In genomic region chr2:231336700-231337099, GRCh38 we compare ENCODE assay signal across 26 cellular contexts. TPM values are rescaled to one million over a fixed set of nuclear protein-coding genes. Genes with fewer than 3 reads are reported as not detected.
A peak's percentile ranks its signal among the peaks of the same experiment; 100 is the strongest.
DNase-seq lines count a peak whose midpoint lies in the region; ATAC-seq, FAIRE-seq and TF ChIP-seq lines count a peak whose summit lies in the region.
"Had no signal": no experiment of that assay in that cellular context is flagged by ENCODE, and none has a peak within 500 bp of the region (broad histone marks: within the 10 kb centered on the region; RNA-seq: fewer than 3 reads in every experiment).

No MANE protein-coding gene starts in this region.

- no peak overlapping the region for H2BK5ac ChIP-seq in mesendoderm (ENCODE audit: low read length)

- H3K9me3 ChIP-seq in A549 = no peaks in the 10 kb centered on the region

- H4K5ac ChIP-seq in mesendoderm (ENCODE audit: low read length) = no peak overlapping the region

- H3K9me2 ChIP-seq in GM23338 (ENCODE audit: insufficient read depth) = 0 out of 2 replicates have a peak, but pooled peaks cover 6% of the 10 kb centered on the region

- H3K27ac ChIP-seq in A549 (no peak overlapping the region), GM23338 (ENCODE audit: low read depth) (no peak overlapping the region), coronary artery (no peak overlapping the region), mesendoderm (ENCODE audit: low read depth, low read length) (no peak overlapping the region)
- H3K27ac ChIP-seq: HL-60 had no signal

- no peaks in the 10 kb centered on the region for H3K36me3 ChIP-seq in GM23338 (ENCODE audit: insufficient read depth)
- no peaks in the 10 kb centered on the region for H3K36me3 ChIP-seq in mesendoderm (ENCODE audit: control insufficient read depth, insufficient read depth, low read length)

- H4K8ac ChIP-seq in mesendoderm (ENCODE audit: low read depth, low read length) = no peak overlapping the region

- TF ChIP-seq EP300 in A549 (IDR thresholded peaks at IDR 0.05) = no peak

- H2AK5ac ChIP-seq in mesendoderm (ENCODE audit: low read length) = no peak overlapping the region

- TF ChIP-seq CTCF in A549 (IDR thresholded peaks at IDR 0.05) (no peak), GM23338 (conservative IDR thresholded peaks at IDR 0.05; ENCODE audit: low read depth in 2 of 2) (no peak), coronary artery (IDR thresholded peaks at IDR 0.05) (no peak), D721Med (IDR thresholded peaks at IDR 0.05; ENCODE audit: insufficient read depth, missing control alignments) (no peak)

- H3K23ac ChIP-seq in mesendoderm (ENCODE audit: low read length) = no peak overlapping the region

- no peak overlapping the region for H2AFZ ChIP-seq in GM23338

- H4K20me1 ChIP-seq in GM23338 (replicated peaks; ENCODE audit: insufficient read depth) = no peaks in the 10 kb centered on the region

- H3K27me3 ChIP-seq in GM23338 (ENCODE audit: insufficient read depth) = no peaks in the 10 kb centered on the region
- H3K27me3 ChIP-seq in mesendoderm (ENCODE audit: insufficient read depth, low read length, poor library complexity) = no peaks in the 10 kb centered on the region

- no peak overlapping the region for H3K4me3 ChIP-seq in A549
- no peak overlapping the region for H3K4me3 ChIP-seq in GM23338
- H3K4me3 ChIP-seq in coronary artery = no peak overlapping the region
- no peak overlapping the region for H3K4me3 ChIP-seq in mesendoderm (ENCODE audit: low read length)

- H3K56ac ChIP-seq in mesendoderm (ENCODE audit: low read length) = peak overlapping the region; percentile 65

- peaks cover 2% of the 10 kb centered on the region for H3K27me3 Mint-ChIP-seq in GM23338 (ENCODE audit: insufficient read depth, low read depth, poor library complexity)
- no peaks in the 10 kb centered on the region for H3K27me3 Mint-ChIP-seq in activated naive CD8-positive, alpha-beta T cell treated with anti-CD3 and anti-CD28 coated beads for 36 hours

- 86% methylated on average over 4 of the region's 5 CpGs for WGBS in A549 (ENCODE audit: missing lambda C conversion rate)
- no CpG with 5 or more reads among the region's 5 CpGs for WGBS in mesendoderm (ENCODE audit: extremely low coverage, insufficient coverage, low lambda C conversion rate)

- H3K4me1 Mint-ChIP-seq in GM23338 = peaks cover 19% of the 10 kb centered on the region
- H3K4me1 Mint-ChIP-seq in activated naive CD8-positive, alpha-beta T cell treated with anti-CD3 and anti-CD28 coated beads for 36 hours = no peaks in the 10 kb centered on the region

- no peak overlapping the region for H2BK120ac ChIP-seq in mesendoderm (ENCODE audit: low read depth, low read length)

- H3K4ac ChIP-seq in mesendoderm (ENCODE audit: low read depth, low read length) = no peak overlapping the region

- H2BK15ac ChIP-seq in mesendoderm (replicated peaks; ENCODE audit: low read depth) = no peak overlapping the region

- DNase-seq in A549 (ENCODE audit: low read depth in 1 of 2, low spot score in 1 of 2) (no peak), GM23338 (ENCODE audit: low spot score) (no peak), coronary artery (ENCODE audit: low spot score) (peak; percentile 47), mesendoderm (no peak), D721Med (ENCODE audit: insufficient read length, low spot score) (no peak), NCI-H748 treated with DMSO at 0.1 percent for 48 hours (lab: John Stamatoyannopoulos, UW) (no peak)
- no peak for DNase-seq in activated naive CD8-positive, alpha-beta T cell treated with anti-CD3 and anti-CD28 coated beads for 36 hours
- no peak for DNase-seq in effector CD8-positive, alpha-beta T cell (lab: John Stamatoyannopoulos, UW)
- DNase-seq: ACHN, Calu3, DMS153, DND-41, Karpas-422, NCI-H1092, NCI-H1417 treated with DMSO at 0.1 percent for 48 hours, NCI-H1694 treated with DMSO at 0.1 percent for 48 hours, NCI-H2081, NCI-H2227 treated with DMSO at 0.1 percent for 48 hours, NCI-H526 treated with DMSO at 0.1 percent for 48 hours, RPMI8226, SHP77 treated with DMSO at 0.1 percent for 48 hours had no signal

- H3K79me1 ChIP-seq in mesendoderm (ENCODE audit: low read length) = no peaks in the 10 kb centered on the region

- H3K9me3 Mint-ChIP-seq in GM23338 = no peaks in the 10 kb centered on the region
- H3K9me3 Mint-ChIP-seq in activated naive CD8-positive, alpha-beta T cell treated with anti-CD3 and anti-CD28 coated beads for 36 hours = no peaks in the 10 kb centered on the region

- no peak overlapping the region for H3K4me2 ChIP-seq in A549
- H3K4me2 ChIP-seq in GM23338 = no peak overlapping the region
- no peak overlapping the region for H3K4me2 ChIP-seq in mesendoderm (ENCODE audit: low read length)

- H3K9ac ChIP-seq in mesendoderm (ENCODE audit: low read length) = no peak overlapping the region

- CTCF ChIA-PET in A549 (lab: Yijun Ruan, JAX) = interaction anchor here (0.6 to 1.0 kb wide), 2 partner anchors 11 to 19 kb away, joined by 3 read pairs; no protein-coding TSS in a partner anchor

- FAIRE-seq in A549 (lab: Jason Lieb, UNC) = no peak
- no peak for FAIRE-seq in D721Med (lab: Jason Lieb, UNC)
- FAIRE-seq: GM12892, H1 had no signal

- H3K36me3 Mint-ChIP-seq in GM23338 (ENCODE audit: low read depth) = peaks cover 23% of the 10 kb centered on the region
- H3K36me3 Mint-ChIP-seq in activated naive CD8-positive, alpha-beta T cell treated with anti-CD3 and anti-CD28 coated beads for 36 hours = no peaks in the 10 kb centered on the region

- ATAC-seq in A549 = peak; percentile 13 to 38; a peak in 1 of 6 replicates
- ATAC-seq in GM23338 = peak; percentile 59
- ATAC-seq: HCT116 had no signal

- H3K27ac Mint-ChIP-seq in GM23338 = no peak overlapping the region; the same call in 1 of the 2 replicates
- no peak overlapping the region for H3K27ac Mint-ChIP-seq in activated naive CD8-positive, alpha-beta T cell treated with anti-CD3 and anti-CD28 coated beads for 36 hours

- POLR2A ChIA-PET in A549 (lab: Yijun Ruan, JAX) = no interaction called here

- TF ChIP-seq POLR2A in A549 (IDR thresholded peaks at IDR 0.05; ENCODE audit: low read length) = no peak

- H3K4me1 ChIP-seq in A549 = no peaks in the 10 kb centered on the region
- H3K4me1 ChIP-seq in GM23338 (ENCODE audit: insufficient read depth) = peaks cover 9% of the 10 kb centered on the region; the same call in 1 of the 2 replicates
- H3K4me1 ChIP-seq in mesendoderm (ENCODE audit: control insufficient read depth, low read depth, low read length) = peaks cover 2% of the 10 kb centered on the region

- H3F3A ChIP-seq in GM23338 (replicated peaks; ENCODE audit: low read depth) = 0 out of 2 replicates have a peak, but pooled peaks cover 4% of the 10 kb centered on the region

- no peaks in the 10 kb centered on the region for H3K79me2 ChIP-seq in GM23338 (replicated peaks; ENCODE audit: insufficient read depth)
- H3K79me2 ChIP-seq in mesendoderm (ENCODE audit: control insufficient read depth, insufficient read depth, low read length) = no peaks in the 10 kb centered on the region

- no peak overlapping the region for H3K4me3 Mint-ChIP-seq in GM23338
- H3K4me3 Mint-ChIP-seq in activated naive CD8-positive, alpha-beta T cell treated with anti-CD3 and anti-CD28 coated beads for 36 hours = no peak overlapping the region

- TF ChIP-seq RAD21 in A549 (conservative IDR thresholded peaks at IDR 0.05 in 1 of 2, IDR thresholded peaks at IDR 0.05 in 1 of 2) = no peak

- H3K18ac ChIP-seq in mesendoderm (ENCODE audit: low read length) = peak overlapping the region; percentile 2

TF ChIP-seq in A549, 52 proteins besides CTCF, POLR2A, EP300 and RAD21 (continues in another document):
- TF ChIP-seq CBX8 (IDR thresholded peaks at IDR 0.05) (no peak), USF2 (IDR thresholded peaks at IDR 0.05) (no peak), SMC3 (IDR thresholded peaks at IDR 0.05) (no peak), KDM1A (IDR thresholded peaks at IDR 0.05; ENCODE audit: low read depth) (no peak)

TF ChIP-seq in GM23338, 12 proteins besides CTCF, POLR2A, EP300 and RAD21 (continues in another document):
- no peak for TF ChIP-seq NANOG (IDR thresholded peaks at IDR 0.05; ENCODE audit: borderline replicate concordance)
- TF ChIP-seq STAT1 (IDR thresholded peaks at IDR 0.05; ENCODE audit: unreplicated experiment) = no peak
- no peak for TF ChIP-seq CREB1 (CRISPR knock-in tag; IDR thresholded peaks at IDR 0.05; ENCODE audit: low read depth)
- TF ChIP-seq ZNF331 (CRISPR knock-in tag; IDR thresholded peaks at IDR 0.05; ENCODE audit: low read depth) = no peak
- no peak for TF ChIP-seq EZH2 (IDR thresholded peaks at IDR 0.05; ENCODE audit: low read depth, unreplicated experiment)

RNA-seq across cellular contexts. Expression of gene B3GNT7, which starts 58.8 kb away (rescaled TPM):
- polyA plus RNA-seq in A549 (2011; rRNA removed) = 0.48 and 0.95 TPM in 2 replicates
- 0.94 and 1.1 TPM in 2 replicates for polyA plus RNA-seq in A549 (2012; cell fraction: cytosol; rRNA removed)
- 1.7 and 3.0 TPM in 2 replicates for polyA plus RNA-seq in A549 (2012; cell fraction: nucleus; rRNA removed)
- polyA plus RNA-seq in A549 (2017; fragmentation: RNase III; extraction: RNeasy Plus Mini Kit Qiagen cat#74134 plus additional on column Dnase treatment) = 0.71 to 1.3 TPM (median 0.96 TPM) in 3 replicates
- 1.2 and 1.7 TPM in 2 replicates for polyA minus RNA-seq in A549 (2011; rRNA and poly(A)+ RNA removed)
- total RNA-seq in GM23338 (2014; rRNA removed; shearing (Covaris generic)) = 78.1 and 89.4 TPM in 2 replicates
- polyA plus RNA-seq in GM23338 (2016; fragmentation: Nextera tagmentation; extraction: Ambion mirVana) = 44.2 and 47.1 TPM in 2 replicates
- polyA plus RNA-seq in mesendoderm (2013, experiment 1 of 2) = 121 TPM
- 118 TPM for polyA plus RNA-seq in mesendoderm (2013, experiment 2 of 2)
- under 1 TPM; 0.14 to 0.25 TPM for total RNA-seq in activated naive CD8-positive, alpha-beta T cell treated with anti-CD3 and anti-CD28 coated beads for 36 hours
- total RNA-seq: NCI-H460 had no signal

Comparison
In these comparisons a context has a peak if more than half of its experiments do, and no peak if none do; other contexts are left out.
1. RNA of gene B3GNT7, which starts 58.8 kb away (total RNA-seq): 78.1 to 89.4 TPM in GM23338; 0.14 to 0.25 TPM in activated naive CD8-positive, alpha-beta T cell treated with anti-CD3 and anti-CD28 coated beads for 36 hours; every median in the first group is over 10 times any median in the second.